ENCODE assay signal across 8 cellular contexts in genomic region chr6:28657367-28657755, GRCh38.
DNase-seq lines count a peak whose midpoint lies in the region; TF ChIP-seq lines count a peak whose summit lies in the region.

No MANE protein-coding gene starts in this region.

- H3K4me3 ChIP-seq in ACC112 (ENCODE audit: low read depth, low read length) (peak overlapping the region; percentile 81), HEK293 (ENCODE audit: low read depth, low read length) (peak overlapping the region; percentile 49), astrocyte of the cerebellum (ENCODE audit: low read depth, low read length) (peak overlapping the region; percentile 56), mesodermal cell (ENCODE audit: extremely low read depth, insufficient read depth, low read length, poor library complexity, severe bottlenecking) (peak overlapping the region; percentile 55)

- H3K9me3 ChIP-seq in HEK293 (ENCODE audit: control insufficient read depth, insufficient read depth, low read depth, low read length), result no peaks in the 10 kb centered on the region
- no peaks in the 10 kb centered on the region for H3K9me3 ChIP-seq in mesodermal cell (ENCODE audit: control insufficient read depth, low read length)

- no peak for TF ChIP-seq CTCF in HEK293 (tag by site-specific recombination; IDR thresholded peaks at IDR 0.05)
- no peak for TF ChIP-seq CTCF in astrocyte of the cerebellum (IDR thresholded peaks at IDR 0.05; ENCODE audit: low read depth, low read length, missing control alignments)

- CTCF ChIA-PET in HEK293 (lab: Yijun Ruan, JAX), result interaction anchor here (0.5 to 2.9 kb wide), 5 partner anchors 11 to 1495 kb away, joined by 3 to 13 read pairs (median 5); no protein-coding TSS in a partner anchor
- CTCF ChIA-PET in HEK293T (lab: Yijun Ruan, JAX), result interaction anchor here (1.0 kb wide), 1 partner anchor 68 kb away, joined by 3 read pairs; no protein-coding TSS in a partner anchor

- peaks cover 5% of the 10 kb centered on the region for H3K4me1 ChIP-seq in ACC112 (ENCODE audit: control insufficient read depth, insufficient read depth, low read length, unreplicated experiment)
- peaks cover 9% of the 10 kb centered on the region; the same call in 1 of the 2 replicates for H3K4me1 ChIP-seq in HEK293 (ENCODE audit: control insufficient read depth, insufficient read depth, low read length)
- H3K4me1 ChIP-seq in mesodermal cell (ENCODE audit: control insufficient read depth, insufficient read depth, low read length, poor library complexity, severe bottlenecking), result no peaks in the 10 kb centered on the region

- H3K27ac ChIP-seq in ACC112 (ENCODE audit: low read depth, low read length), result no peak overlapping the region
- H3K27ac ChIP-seq in HEK293 (ENCODE audit: extremely low read depth, low read depth, low read length), result no peak overlapping the region
- no peak overlapping the region for H3K27ac ChIP-seq in mesodermal cell (ENCODE audit: low read depth, low read length, severe bottlenecking)

- DNase-seq in astrocyte of the cerebellum (ENCODE audit: low read depth) (no peak), HEK293T (ENCODE audit: extremely low spot score) (no peak), NCI-H128 (lab: John Stamatoyannopoulos, UW; ENCODE audit: unreplicated experiment) (no peak), epidermal melanocyte (ENCODE audit: insufficient read length, low spot score) (no peak)
- no peak for DNase-seq in effector CD8-positive, alpha-beta T cell (lab: John Stamatoyannopoulos, UW)

- H3K79me2 ChIP-seq in ACC112 (ENCODE audit: control insufficient read depth, insufficient read depth, low read length, unreplicated experiment), result no peaks in the 10 kb centered on the region

- WGBS in mesodermal cell (ENCODE audit: insufficient coverage in 2 of 2), 2 experiments, result 66 to 68% methylated on average over 7 to 8 of the region's 10 CpGs

- in situ Hi-C loops in astrocyte of the cerebellum (cut with HindIII; ENCODE audit: low sequenced_read_pairs), result no loop called here

- POLR2A ChIA-PET in HEK293 (lab: Yijun Ruan, JAX), result interaction anchor here (1.3 kb wide), 2 partner anchors 16 to 22 kb away, joined by 4 to 6 read pairs; no protein-coding TSS in a partner anchor
- POLR2A ChIA-PET in HEK293T (lab: Yijun Ruan, JAX), result interaction anchor here (0.7 to 1.2 kb wide), 3 partner anchors 8 to 68 kb away, joined by 3 to 4 read pairs (median 4); no protein-coding TSS in a partner anchor

- peaks cover 54% of the 10 kb centered on the region for H3K27me3 ChIP-seq in ACC112 (ENCODE audit: insufficient read depth, low read length)

- no peak overlapping the region for H2AFZ ChIP-seq in ACC112 (ENCODE audit: low read length, unreplicated experiment)

- H3K36me3 ChIP-seq in ACC112 (ENCODE audit: insufficient read depth, low read length) (no peaks in the 10 kb centered on the region), HEK293 (ENCODE audit: control insufficient read depth in 2 of 2, insufficient read depth in 1 of 2, low read length in 2 of 2) (no peaks in the 10 kb centered on the region), mesodermal cell (ENCODE audit: control insufficient read depth, insufficient read depth, low read length) (no peaks in the 10 kb centered on the region)

TF ChIP-seq in HEK293, 187 proteins besides CTCF, POLR2A, EP300 and RAD21:
- TF ChIP-seq ZNF555 (tag by site-specific recombination; conservative IDR thresholded peaks at IDR 0.05) (no peak), FEZF1 (tag by site-specific recombination; IDR thresholded peaks at IDR 0.05) (no peak), ZNF768 (tag by site-specific recombination; IDR thresholded peaks at IDR 0.05) (no peak), ZBTB48 (tag by site-specific recombination; IDR thresholded peaks at IDR 0.05) (0 out of 2 replicates have a peak, but pooled peaks have one; percentile 16), ZNF138 (tag by site-specific recombination; IDR thresholded peaks at IDR 0.05; ENCODE audit: borderline replicate concordance) (no peak), ZNF76 (tag by site-specific recombination; IDR thresholded peaks at IDR 0.05; ENCODE audit: borderline replicate concordance, low read depth) (0 out of 2 replicates have a peak, but pooled peaks have one; percentile 16), IKZF3 (tag by site-specific recombination; IDR thresholded peaks at IDR 0.05) (peak; percentile 85), PRDM1 (tag by site-specific recombination; IDR thresholded peaks at IDR 0.05) (peak; percentile 63; the same call in 1 of the 2 replicates), ZNF660 (tag by site-specific recombination; IDR thresholded peaks at IDR 0.05) (0 out of 2 replicates have a peak, but pooled peaks have one; percentile 39)

TF ChIP-seq in HEK293T, 16 proteins besides CTCF, POLR2A, EP300 and RAD21:
- TF ChIP-seq ZNF384 (IDR thresholded peaks at IDR 0.05) (no peak), HDGF (IDR thresholded peaks at IDR 0.05; ENCODE audit: borderline replicate concordance) (no peak), SUZ12 (IDR thresholded peaks at IDR 0.05) (no peak), FOXK2 (IDR thresholded peaks at IDR 0.05) (no peak), CTBP1 (IDR thresholded peaks at IDR 0.05; ENCODE audit: borderline replicate concordance) (no peak), L3MBTL2 (conservative IDR thresholded peaks at IDR 0.05) (no peak), BHLHE40 (IDR thresholded peaks at IDR 0.05; ENCODE audit: borderline replicate concordance) (no peak)
